In the genomic region with DNA sequence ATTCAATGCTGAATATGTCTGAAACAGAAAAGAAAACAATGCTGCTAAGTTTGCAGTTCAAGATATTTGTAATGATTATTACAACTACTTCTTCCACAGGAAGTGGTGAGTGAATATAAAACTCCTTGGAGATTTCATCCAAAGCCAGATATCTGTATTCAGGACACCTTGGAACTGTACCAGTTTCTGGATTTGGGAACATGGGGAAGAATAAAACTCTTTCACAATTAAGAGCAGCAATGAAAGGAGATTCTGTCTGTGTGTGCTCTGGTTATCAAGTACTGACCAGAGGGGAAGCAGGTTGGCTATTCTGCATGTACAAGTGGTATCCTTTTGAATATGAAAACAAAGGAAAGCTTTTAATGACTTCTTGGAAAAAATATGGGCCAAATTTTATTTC, we compare ENCODE assay signal across 28 cellular contexts. TPM values are rescaled to one million over a fixed set of nuclear protein-coding genes. Genes with fewer than 3 reads are reported as not detected.
DNase-seq lines count a peak whose midpoint lies in the region; ATAC-seq and TF ChIP-seq lines count a peak whose summit lies in the region.
"Had no signal": no experiment of that assay in that cellular context is flagged by ENCODE, and none has a peak within 500 bp of the region (broad histone marks: within the 10 kb centered on the region; RNA-seq: fewer than 3 reads in every experiment).

No MANE protein-coding gene starts in this region.

- H3K4ac ChIP-seq in IMR-90 (ENCODE audit: low read depth, low read length): no peak overlapping the region

- H2BK120ac ChIP-seq in IMR-90 (ENCODE audit: low read depth, low read length): no peak overlapping the region

- intact Hi-C loops in IMR-90 (cut with micrococcal nuclease): no loop called here

- H3K56ac ChIP-seq in IMR-90 (ENCODE audit: extremely low read depth, insufficient read depth, low read length): peak overlapping the region; percentile 9; the same call in 1 of the 2 replicates

- no peak overlapping the region for H3K4me3 Mint-ChIP-seq in endodermal cell
- H3K4me3 Mint-ChIP-seq: activated CD4-positive, alpha-beta T cell treated with anti-CD3 and anti-CD28 coated beads, Interleukin-2, amount 10 ng/mL, durations not matched to agents 24 days and 14 days; activated T-cell treated with anti-CD3 and anti-CD28 coated beads, Interleukin-2, amount 50 U/mL, for 24 hours; IgD-negative memory B cell; immature natural killer cell; mesothelial cell of epicardium; naive thymus-derived CD8-positive, alpha-beta T cell had no signal

- H4K8ac ChIP-seq in IMR-90 (ENCODE audit: low read depth in 2 of 2, low read length in 2 of 2): no peak overlapping the region

- DNase-seq in Ammon's horn (ENCODE audit: low spot score): peak; percentile 55
- DNase-seq in IMR-90: no peak
- DNase-seq in fibroblast of pulmonary artery (ENCODE audit: low read depth): peak; percentile 65
- DNase-seq in medulla oblongata (ENCODE audit: extremely low spot score): peak; percentile 69
- DNase-seq in endodermal cell: no peak
- DNase-seq in RPMI8226: no peak
- DNase-seq: activated CD4-positive, alpha-beta T cell treated with anti-CD3 and anti-CD28 coated beads, Interleukin-2, amount 10 ng/mL, durations not matched to agents 24 days and 14 days; activated naive CD4-positive, alpha-beta T cell; activated T-cell treated with anti-CD3 and anti-CD28 coated beads, Interleukin-2, amount 50 U/mL, for 24 hours; adrenal gland; BE2C; brain microvascular endothelial cell; foreskin fibroblast; H7; immature natural killer cell; naive thymus-derived CD8-positive, alpha-beta T cell; NCI-H1105; NCI-H2081; NCI-H748 treated with DMSO at 0.1 percent for 48 hours; occipital lobe; stimulated activated CD4-positive, alpha-beta T cell treated with anti-CD3 and anti-CD28 coated beads, Interleukin-1b, Interleukin-23, amount 100 ng/mL, for 48 hours had no signal

- TF ChIP-seq POLR2A in IMR-90 (IDR thresholded peaks at IDR 0.05; ENCODE audit: low read depth, low read length): no peak

- H3K27ac Mint-ChIP-seq in endodermal cell: no peak overlapping the region
- H3K27ac Mint-ChIP-seq: activated CD4-positive, alpha-beta T cell treated with anti-CD3 and anti-CD28 coated beads, Interleukin-2, amount 10 ng/mL, durations not matched to agents 24 days and 14 days; activated T-cell treated with anti-CD3 and anti-CD28 coated beads, Interleukin-2, amount 50 U/mL, for 24 hours; IgD-negative memory B cell; immature natural killer cell; mesothelial cell of epicardium; naive thymus-derived CD8-positive, alpha-beta T cell had no signal

- H3K4me1 ChIP-seq in IMR-90 (ENCODE audit: control insufficient read depth, insufficient read depth, low read length) (no peaks in the 10 kb centered on the region), endodermal cell (ENCODE audit: control insufficient read depth, insufficient read depth, low read length) (peaks cover 28% of the 10 kb centered on the region)
- H3K4me1 ChIP-seq: adrenal gland, BE2C had no signal

- H4K5ac ChIP-seq in IMR-90 (ENCODE audit: low read depth, low read length): no peak overlapping the region

- H3K27me3 Mint-ChIP-seq in endodermal cell (ENCODE audit: insufficient read depth): peaks cover 4% of the 10 kb centered on the region

- in situ Hi-C loops in IMR-90 (cut with MboI; ENCODE audit: low sequenced_read_pairs): no loop called here

- no peak overlapping the region for H3K4me2 ChIP-seq in IMR-90 (ENCODE audit: low read depth, low read length)
- H3K4me2 ChIP-seq: smooth muscle cell had no signal

- no peak overlapping the region for H2AK9ac ChIP-seq in IMR-90 (replicated peaks; ENCODE audit: low read depth, low read length, poor library complexity)

- H3K9ac ChIP-seq in IMR-90 (ENCODE audit: low read depth, low read length): no peak overlapping the region
- no peak overlapping the region for H3K9ac ChIP-seq in endodermal cell (ENCODE audit: extremely low read depth, low read length, poor library complexity, severe bottlenecking)

- dilution Hi-C loops in IMR-90 (cut with HindIII; ENCODE audit: low sequenced_read_pairs, unreplicated experiment): no loop called here

- no peaks in the 10 kb centered on the region; the same call in 1 of the 2 replicates for H3K9me1 ChIP-seq in IMR-90 (ENCODE audit: insufficient read depth, low read length)

- H3K23ac ChIP-seq in IMR-90 (ENCODE audit: low read depth, low read length): no peak overlapping the region

- peaks cover 35% of the 10 kb centered on the region for H3K4me1 Mint-ChIP-seq in endodermal cell
- H3K4me1 Mint-ChIP-seq: activated CD4-positive, alpha-beta T cell treated with anti-CD3 and anti-CD28 coated beads, Interleukin-2, amount 10 ng/mL, durations not matched to agents 24 days and 14 days; immature natural killer cell; naive thymus-derived CD8-positive, alpha-beta T cell had no signal

- H2BK15ac ChIP-seq in IMR-90 (ENCODE audit: low read depth, low read length): no peak overlapping the region

- ATAC-seq in IMR-90 (ENCODE audit: low read depth): no peak
- no peak for ATAC-seq in GM21737 (IDR thresholded peaks at IDR 0.05; ENCODE audit: unreplicated experiment)
- ATAC-seq: left lobe of liver; naive thymus-derived CD8-positive, alpha-beta T cell had no signal

- H3K4me3 ChIP-seq in IMR-90 (ENCODE audit: insufficient read depth, low read depth, low read length) (no peak overlapping the region), fibroblast of pulmonary artery (replicated peaks; ENCODE audit: low read depth, low read length) (no peak overlapping the region), endodermal cell (ENCODE audit: low read length) (no peak overlapping the region)
- H3K4me3 ChIP-seq: adrenal gland, smooth muscle cell, tibial nerve had no signal

- H3K9me3 Mint-ChIP-seq in endodermal cell: no peaks in the 10 kb centered on the region
- H3K9me3 Mint-ChIP-seq: activated CD4-positive, alpha-beta T cell treated with anti-CD3 and anti-CD28 coated beads, Interleukin-2, amount 10 ng/mL, durations not matched to agents 24 days and 14 days; activated T-cell treated with anti-CD3 and anti-CD28 coated beads, Interleukin-2, amount 50 U/mL, for 24 hours; immature natural killer cell; mesothelial cell of epicardium; naive thymus-derived CD8-positive, alpha-beta T cell had no signal

- H4K20me1 ChIP-seq in IMR-90 (ENCODE audit: insufficient read depth, low read length): no peaks in the 10 kb centered on the region

- H4K91ac ChIP-seq in IMR-90 (ENCODE audit: insufficient read depth, low read depth, low read length): no peak overlapping the region

- H2BK5ac ChIP-seq in IMR-90 (ENCODE audit: low read depth, low read length, poor library complexity, severe bottlenecking): no peak overlapping the region

- H3K27me3 ChIP-seq in IMR-90 (ENCODE audit: control insufficient read depth, insufficient read depth, low read length) (no peaks in the 10 kb centered on the region), endodermal cell (ENCODE audit: control insufficient read depth, insufficient read depth, low read length, poor library complexity, severe bottlenecking) (no peaks in the 10 kb centered on the region)
- H3K27me3 ChIP-seq: brain microvascular endothelial cell, tibial nerve had no signal

- H3K27ac ChIP-seq in IMR-90 (ENCODE audit: insufficient read depth, low read length): no peak overlapping the region
- no peak overlapping the region for H3K27ac ChIP-seq in endodermal cell (ENCODE audit: low read depth, low read length)
- H3K27ac ChIP-seq: adrenal gland, brain microvascular endothelial cell, epithelial cell of prostate had no signal

- no peak overlapping the region for H2AK5ac ChIP-seq in IMR-90 (ENCODE audit: low read depth, low read length)

- POLR2A ChIA-PET in IMR-90 (lab: Charles Lee; ENCODE audit: unreplicated experiment): no interaction called here

- no peaks in the 10 kb centered on the region for H3K36me3 ChIP-seq in IMR-90 (ENCODE audit: control insufficient read depth, insufficient read depth, low read length)
- peaks cover 13% of the 10 kb centered on the region for H3K36me3 ChIP-seq in endodermal cell (ENCODE audit: control insufficient read depth, insufficient read depth, low read length)
- H3K36me3 ChIP-seq: adrenal gland, BE2C, brain microvascular endothelial cell, tibial nerve had no signal

- H2AFZ ChIP-seq in IMR-90 (replicated peaks; ENCODE audit: low read length, poor library complexity): no peak overlapping the region

- BruUV-seq in IMR-90 (replicated peaks; lab: Mats Ljungman, UMichigan): no TSS peak

- no peaks in the 10 kb centered on the region; a peak in 1 of 4 replicates for H3K79me1 ChIP-seq in IMR-90 (ENCODE audit: low read depth in 1 of 2, low read length in 2 of 2)

- CTCF ChIA-PET in IMR-90 (lab: Yijun Ruan, JAX): interaction anchor here (1.6 kb wide), 1 partner anchor 16 kb away, joined by 3 read pairs; no protein-coding TSS in a partner anchor

- TF ChIP-seq CTCF in IMR-90 (conservative IDR thresholded peaks at IDR 0.05; ENCODE audit: low read depth, low read length): no peak
- no peak for TF ChIP-seq CTCF in fibroblast of pulmonary artery (IDR thresholded peaks at IDR 0.05; ENCODE audit: low read length, missing control alignments)
- TF ChIP-seq CTCF in endodermal cell (conservative IDR thresholded peaks at IDR 0.05): no peak

- no peak for TF ChIP-seq RAD21 in IMR-90 (IDR thresholded peaks at IDR 0.05; ENCODE audit: low read length)

- H2BK20ac ChIP-seq in IMR-90 (ENCODE audit: low read depth, low read length): no peak overlapping the region

- no peaks in the 10 kb centered on the region for H3K36me3 Mint-ChIP-seq in endodermal cell (ENCODE audit: low read depth)
- H3K36me3 Mint-ChIP-seq: IgD-negative memory B cell; immature natural killer cell; mesothelial cell of epicardium; naive thymus-derived CD8-positive, alpha-beta T cell had no signal

- H3K9me3 ChIP-seq in IMR-90 (ENCODE audit: control insufficient read depth, insufficient read depth, low read length) (no peaks in the 10 kb centered on the region), endodermal cell (ENCODE audit: control insufficient read depth, low read length) (no peaks in the 10 kb centered on the region)
- H3K9me3 ChIP-seq: adrenal gland, BE2C, tibial nerve had no signal

- H3K14ac ChIP-seq in IMR-90 (replicated peaks; ENCODE audit: low read depth, low read length): no peak overlapping the region

- H3K18ac ChIP-seq in IMR-90 (ENCODE audit: low read depth, low read length): no peak overlapping the region

TF ChIP-seq in IMR-90, 13 proteins besides CTCF, POLR2A, EP300 and RAD21 (continues in another document):
- TF ChIP-seq RFX5 (IDR thresholded peaks at IDR 0.05; ENCODE audit: low read depth, low read length) (no peak), BHLHE40 (IDR thresholded peaks at IDR 0.05; ENCODE audit: low read depth, low read length) (no peak), MAFK (IDR thresholded peaks at IDR 0.05; ENCODE audit: low read depth, low read length) (no peak), MXI1 (IDR thresholded peaks at IDR 0.05; ENCODE audit: borderline replicate concordance, low read depth, low read length) (no peak), FOS (IDR thresholded peaks at IDR 0.05; ENCODE audit: low read depth, low read length) (no peak)

RNA-seq across cellular contexts. Expression of a gene that starts 21.1 kb away (rescaled TPM):
- total RNA-seq in IMR-90 (2012; rRNA removed): 7.9 and 10.6 TPM in 2 replicates
- 5.2 and 6.3 TPM in 2 replicates for polyA plus RNA-seq in IMR-90 (2012; rRNA removed)
- 1.6 and 1.7 TPM in 2 replicates for polyA plus RNA-seq in IMR-90 (2012; cell fraction: cytosol; rRNA removed)
- polyA plus RNA-seq in IMR-90 (2012; cell fraction: nucleus; rRNA removed; ENCODE audit: low replicate concordance): 1.0 and 9.0 TPM in 2 replicates
- total RNA-seq in endodermal cell: 10 to 100 TPM in 1 of 2 donors, 1 to 10 TPM in 1; 7.3 to 14.1 TPM
- polyA plus RNA-seq in endodermal cell (2013, experiment 1 of 2): 13.2 TPM
- polyA plus RNA-seq in endodermal cell (2013, experiment 2 of 2): 16.8 TPM
- total RNA-seq: activated CD4-positive, alpha-beta T cell treated with anti-CD3 and anti-CD28 coated beads, Interleukin-2, amount 10 ng/mL, durations not matched to agents 24 days and 14 days; naive thymus-derived CD8-positive, alpha-beta T cell had no signal
- polyA plus RNA-seq: IgD-negative memory B cell; immature natural killer cell; naive thymus-derived CD8-positive, alpha-beta T cell had no signal

Comparison
In these comparisons a context has a peak if more than half of its experiments do, and no peak if none do; other contexts are left out.
1. DNase-seq: peak in Ammon's horn (single experiment), fibroblast of pulmonary artery (single experiment) and medulla oblongata (single experiment); none in IMR-90 (single experiment), endodermal cell (single experiment) and RPMI8226 (single experiment).